9 cellular contexts compared by ENCODE assay signal in the genomic region with DNA sequence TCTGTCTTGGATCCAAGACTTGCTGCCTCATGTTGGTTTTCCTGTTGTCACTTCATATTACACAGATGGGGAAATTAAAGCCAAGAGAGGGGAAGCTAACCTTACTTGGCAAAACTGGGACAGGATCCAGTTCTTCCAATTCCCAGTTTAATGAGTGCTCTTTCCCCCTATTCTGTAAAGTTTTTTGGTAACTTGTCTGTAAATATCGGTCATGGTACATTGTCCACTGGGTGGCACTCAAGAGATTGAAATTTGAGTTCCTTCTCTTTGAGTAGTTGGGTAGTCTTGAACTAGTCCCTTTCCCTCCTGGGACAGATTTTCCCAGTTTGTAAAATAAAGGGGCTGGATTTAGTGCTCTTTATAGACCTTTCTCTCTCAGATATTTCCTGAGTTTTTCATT. TPM values are rescaled to one million over a fixed set of nuclear protein-coding genes. Genes with fewer than 3 reads are reported as not detected.
DNase-seq lines count a peak whose midpoint lies in the region; ATAC-seq, FAIRE-seq and TF ChIP-seq lines count a peak whose summit lies in the region.
"Had no signal": no experiment of that assay in that cellular context is flagged by ENCODE, and none has a peak within 500 bp of the region (broad histone marks: within the 10 kb centered on the region; RNA-seq: fewer than 3 reads in every experiment).

No MANE protein-coding gene starts in this region.

- intact Hi-C loops in mucosa of descending colon (cut with DNase I, micrococcal nuclease), result no loop called here

- no peaks in the 10 kb centered on the region for H3K4me1 Mint-ChIP-seq in activated T-cell treated with anti-CD3 and anti-CD28 coated beads, Interleukin-2, amount 50 U/mL, for 72 hours (ENCODE audit: low read depth)
- H3K4me1 Mint-ChIP-seq in activated T-cell treated with anti-CD3 and anti-CD28 coated beads, Interleukin-2, amount 50 U/mL, for 4 hours (ENCODE audit: low read depth), result no peaks in the 10 kb centered on the region
- H3K4me1 Mint-ChIP-seq: activated naive CD4-positive, alpha-beta T cell treated with anti-CD3 and anti-CD28 coated beads, Interleukin-2, amount 50 U/mL, for 24 hours had no signal

- H3K9me3 ChIP-seq in mucosa of descending colon, result no peaks in the 10 kb centered on the region

- H3K4me1 ChIP-seq in mucosa of descending colon (ENCODE audit: low read depth), result no peaks in the 10 kb centered on the region

- ATAC-seq in activated T-cell treated with anti-CD3 and anti-CD28 coated beads, Interleukin-2, amount 50 U/mL, for 72 hours (replicated peaks in 1 of 2), result no peak
- ATAC-seq in activated T-cell treated with anti-CD3 and anti-CD28 coated beads, Interleukin-2, amount 50 U/mL, for 4 hours, result no peak
- peak; percentile 58 for ATAC-seq in mucosa of descending colon
- ATAC-seq in HG02970 (IDR thresholded peaks at IDR 0.05; ENCODE audit: low FRiP score, unreplicated experiment), result no peak

- no peak overlapping the region for H3K4me3 ChIP-seq in bronchial epithelial cell (ENCODE audit: low read depth, low read length)
- H3K4me3 ChIP-seq in mucosa of descending colon, result no peak overlapping the region

- H3K36me3 Mint-ChIP-seq in activated T-cell treated with anti-CD3 and anti-CD28 coated beads, Interleukin-2, amount 50 U/mL, for 72 hours (ENCODE audit: insufficient read depth in 2 of 2), result no peaks in the 10 kb centered on the region
- H3K36me3 Mint-ChIP-seq in activated T-cell treated with anti-CD3 and anti-CD28 coated beads, Interleukin-2, amount 50 U/mL, for 4 hours (ENCODE audit: insufficient read depth), result peaks cover 8% of the 10 kb centered on the region
- H3K36me3 Mint-ChIP-seq: activated naive CD4-positive, alpha-beta T cell treated with anti-CD3 and anti-CD28 coated beads, Interleukin-2, amount 50 U/mL, for 24 hours had no signal

- DNase-seq in activated T-cell treated with anti-CD3 and anti-CD28 coated beads, Interleukin-2, amount 50 U/mL, for 72 hours, result peak in 1 of 2 donors; percentile 6
- no peak for DNase-seq in activated T-cell treated with anti-CD3 and anti-CD28 coated beads, Interleukin-2, amount 50 U/mL, for 4 hours
- DNase-seq in NCI-H1417 treated with DMSO at 0.1 percent for 48 hours (lab: John Stamatoyannopoulos, UW) (peak; percentile 0), bronchial epithelial cell (ENCODE audit: low read depth) (peak; percentile 46), mucosa of descending colon (peak in 1 of 3 donors; percentile 61), NOMO-1 (lab: John Stamatoyannopoulos, UW; ENCODE audit: unreplicated experiment in 2 of 2) (no peak)
- DNase-seq in activated CD4-positive, alpha-beta T cell treated with anti-CD3 and anti-CD28 coated beads for 1 hour, result no peak

- H3K9me3 Mint-ChIP-seq in activated T-cell treated with anti-CD3 and anti-CD28 coated beads, Interleukin-2, amount 50 U/mL, for 72 hours, result no peaks in the 10 kb centered on the region
- H3K9me3 Mint-ChIP-seq in activated T-cell treated with anti-CD3 and anti-CD28 coated beads, Interleukin-2, amount 50 U/mL, for 4 hours, result no peaks in the 10 kb centered on the region
- H3K9me3 Mint-ChIP-seq: activated naive CD4-positive, alpha-beta T cell treated with anti-CD3 and anti-CD28 coated beads, Interleukin-2, amount 50 U/mL, for 24 hours had no signal

- peak; percentile 33 for TF ChIP-seq CTCF in bronchial epithelial cell (IDR thresholded peaks at IDR 0.05; ENCODE audit: insufficient read depth, low read length, severe bottlenecking)
- TF ChIP-seq CTCF in mucosa of descending colon (IDR thresholded peaks at IDR 0.05), result no peak

- H3K4me3 Mint-ChIP-seq in activated T-cell treated with anti-CD3 and anti-CD28 coated beads, Interleukin-2, amount 50 U/mL, for 72 hours, result no peak overlapping the region
- no peak overlapping the region for H3K4me3 Mint-ChIP-seq in activated T-cell treated with anti-CD3 and anti-CD28 coated beads, Interleukin-2, amount 50 U/mL, for 4 hours
- H3K4me3 Mint-ChIP-seq: activated naive CD4-positive, alpha-beta T cell treated with anti-CD3 and anti-CD28 coated beads, Interleukin-2, amount 50 U/mL, for 24 hours had no signal

- no peaks in the 10 kb centered on the region for H3K36me3 ChIP-seq in bronchial epithelial cell (ENCODE audit: control insufficient read depth, insufficient read depth, low read length)
- no peaks in the 10 kb centered on the region for H3K36me3 ChIP-seq in mucosa of descending colon (ENCODE audit: low read depth)

- H3K27me3 ChIP-seq in bronchial epithelial cell (ENCODE audit: control insufficient read depth, insufficient read depth, low read length), result no peaks in the 10 kb centered on the region

- H3K27me3 Mint-ChIP-seq in activated T-cell treated with anti-CD3 and anti-CD28 coated beads, Interleukin-2, amount 50 U/mL, for 72 hours (ENCODE audit: low read depth), result peaks cover under 1% of the 10 kb centered on the region
- no peaks in the 10 kb centered on the region for H3K27me3 Mint-ChIP-seq in activated T-cell treated with anti-CD3 and anti-CD28 coated beads, Interleukin-2, amount 50 U/mL, for 4 hours (ENCODE audit: low read depth)
- H3K27me3 Mint-ChIP-seq: activated naive CD4-positive, alpha-beta T cell treated with anti-CD3 and anti-CD28 coated beads, Interleukin-2, amount 50 U/mL, for 24 hours had no signal

- H3K27ac Mint-ChIP-seq in activated T-cell treated with anti-CD3 and anti-CD28 coated beads, Interleukin-2, amount 50 U/mL, for 72 hours, result peak overlapping the region; percentile 27
- H3K27ac Mint-ChIP-seq: activated naive CD4-positive, alpha-beta T cell treated with anti-CD3 and anti-CD28 coated beads, Interleukin-2, amount 50 U/mL, for 24 hours had no signal

- no peak for FAIRE-seq in bronchial epithelial cell (lab: Jason Lieb, UNC)

RNA-seq across cellular contexts. Expression of a gene that starts 12.4 kb away (rescaled TPM):
- 10 to 100 TPM; 44.2 to 54.3 TPM for total RNA-seq in activated T-cell treated with anti-CD3 and anti-CD28 coated beads, Interleukin-2, amount 50 U/mL, for 72 hours
- 10 to 100 TPM; 45.9 to 51.4 (median 50.9) TPM for total RNA-seq in activated T-cell treated with anti-CD3 and anti-CD28 coated beads, Interleukin-2, amount 50 U/mL, for 4 hours
- 21.9 and 38.0 TPM in 2 replicates for total RNA-seq in bronchial epithelial cell
- 10 to 100 TPM; 30.9 to 34.9 (median 34.1) TPM for total RNA-seq in mucosa of descending colon

RNA-seq across cellular contexts. Expression of a gene that starts 21.3 kb away (rescaled TPM):
- total RNA-seq in activated T-cell treated with anti-CD3 and anti-CD28 coated beads, Interleukin-2, amount 50 U/mL, for 72 hours, result not detected
- not detected for total RNA-seq in activated T-cell treated with anti-CD3 and anti-CD28 coated beads, Interleukin-2, amount 50 U/mL, for 4 hours
- total RNA-seq in bronchial epithelial cell (not detected in 2 replicates), mucosa of descending colon (not detected)

Comparison
In these comparisons a context has a peak if more than half of its experiments do, and no peak if none do; other contexts are left out.
1. DNase-seq: peak in NCI-H1417 treated with DMSO at 0.1 percent for 48 hours (single experiment) and bronchial epithelial cell (single experiment); none in activated T-cell treated with anti-CD3 and anti-CD28 coated beads, Interleukin-2, amount 50 U/mL, for 4 hours (single experiment), NOMO-1 (0 of 2) and activated CD4-positive, alpha-beta T cell treated with anti-CD3 and anti-CD28 coated beads for 1 hour (single experiment).